Comparison of ENCODE assay signal across 8 cellular contexts in the genomic region with DNA sequence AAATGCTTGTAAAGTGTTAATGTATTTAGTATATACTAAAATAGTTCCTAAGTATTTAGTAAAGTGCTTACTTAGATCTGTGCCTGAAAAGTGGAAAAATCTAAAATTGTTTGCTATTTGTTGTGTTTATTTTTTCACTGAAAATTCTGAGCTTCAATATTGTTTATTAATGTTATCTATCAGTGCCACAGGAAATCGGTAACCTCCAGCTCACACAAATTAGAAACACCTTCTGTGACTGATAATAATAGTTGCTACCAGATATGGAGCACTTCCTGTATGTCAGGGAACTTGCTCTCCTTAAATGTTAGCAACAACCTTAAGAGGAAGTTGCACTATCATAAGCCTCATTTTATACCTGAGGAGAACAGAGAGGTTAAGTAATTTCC. TPM values are rescaled to one million over a fixed set of nuclear protein-coding genes. Genes with fewer than 3 reads are reported as not detected.
DNase-seq lines count a peak whose midpoint lies in the region; ATAC-seq and TF ChIP-seq lines count a peak whose summit lies in the region.
"Had no signal": no experiment of that assay in that cellular context is flagged by ENCODE, and none has a peak within 500 bp of the region (broad histone marks: within the 10 kb centered on the region; RNA-seq: fewer than 3 reads in every experiment).

No MANE protein-coding gene starts in this region.

- TF ChIP-seq CTCF in fibroblast of the aortic adventitia (IDR thresholded peaks at IDR 0.05; ENCODE audit: insufficient read depth, low read length): no peak
- no peak for TF ChIP-seq CTCF in gastrocnemius medialis (IDR thresholded peaks at IDR 0.05 in 4 of 5, conservative IDR thresholded peaks at IDR 0.05 in 1 of 5)

- DNase-seq in SKM-1 treated with dmso at 0.1 percent for 144 hours (lab: John Stamatoyannopoulos, UW; ENCODE audit: unreplicated experiment) (peak; percentile 42), fibroblast of the aortic adventitia (ENCODE audit: low read depth) (no peak), gastrocnemius medialis (no peak)
- DNase-seq in stimulated activated naive CD4-positive, alpha-beta T cell (lab: John Stamatoyannopoulos, UW): no peak
- no peak for DNase-seq in stimulated activated CD4-positive, alpha-beta T cell treated with anti-CD3 and anti-CD28 coated beads, Interleukin-2, amount 100 ng/mL, for 48 hours

- H3K9me3 ChIP-seq in gastrocnemius medialis: no peaks in the 10 kb centered on the region

- TF ChIP-seq POLR2A in gastrocnemius medialis (IDR thresholded peaks at IDR 0.05): no peak

- in situ Hi-C loops in gastrocnemius medialis (cut with MboI; ENCODE audit: low sequenced_read_pairs in 4 of 4): loop anchor here in 3 of 4 donors (25.0 kb wide), 2 partner anchors 309 to 484 kb away; no protein-coding TSS in a partner anchor

- intact Hi-C loops in gastrocnemius medialis (cut with DNase I; ENCODE audit: low total_unique reads): loop anchor here (1.0 to 5.0 kb wide), 5 partner anchors 18 to 272 kb away; a partner anchor contains a TSS

- H3K4me3 ChIP-seq in fibroblast of the aortic adventitia (ENCODE audit: low read depth, low read length) (peak overlapping the region; percentile 86), gastrocnemius medialis (peak overlapping the region; percentile 89 to 100 (median 96))

- no peaks in the 10 kb centered on the region for H3K27me3 ChIP-seq in gastrocnemius medialis

- peaks cover 16 to 22% of the 10 kb centered on the region in 2 donors for H3K4me1 ChIP-seq in gastrocnemius medialis

- peak overlapping the region; percentile 98 to 100 (median 99) for H3K27ac ChIP-seq in gastrocnemius medialis

- peaks cover 0 to 28% of the 10 kb centered on the region in 2 donors for H3K36me3 ChIP-seq in gastrocnemius medialis

- ATAC-seq in GM19328 (IDR thresholded peaks at IDR 0.05; ENCODE audit: unreplicated experiment): peak; percentile 22
- ATAC-seq in HG03039 (IDR thresholded peaks at IDR 0.05; ENCODE audit: unreplicated experiment): peak; percentile 29
- ATAC-seq in gastrocnemius medialis: peak; percentile 48 to 55

RNA-seq across cellular contexts. Expression of a gene that starts 0.7 kb away (rescaled TPM):
- total RNA-seq in fibroblast of the aortic adventitia (ENCODE audit: low replicate concordance): 104 and 107 TPM in 2 replicates
- total RNA-seq in gastrocnemius medialis: 100 to 1,000 TPM in 1 of 4 donors, 10 to 100 TPM in 3; 31.1 to 109 (median 60.1) TPM

RNA-seq across cellular contexts. Expression of a gene that starts 12.2 kb away (rescaled TPM):
- total RNA-seq in fibroblast of the aortic adventitia (ENCODE audit: low replicate concordance) (0.09 TPM in 1 of 2 replicates, not detected in the other), gastrocnemius medialis (1 to 10 TPM in 1 of 4 donors, not detected in 3; 1.1 TPM)
- total RNA-seq: dermis microvascular lymphatic vessel endothelial cell had no signal

RNA-seq across cellular contexts. Expression of a gene that starts 34.4 kb away (rescaled TPM):
- total RNA-seq in fibroblast of the aortic adventitia (ENCODE audit: low replicate concordance) (258 and 311 TPM in 2 replicates), gastrocnemius medialis (10 to 100 TPM; 14.9 to 29.7 (median 20.8) TPM)

RNA-seq across cellular contexts. Expression of a gene that starts 41.1 kb away (rescaled TPM):
- total RNA-seq in fibroblast of the aortic adventitia (ENCODE audit: low replicate concordance): 14.2 and 69.9 TPM in 2 replicates
- 100 to 1,000 TPM in 1 of 4 donors, 10 to 100 TPM in 3; 48.5 to 153 (median 89.0) TPM for total RNA-seq in gastrocnemius medialis

RNA-seq across cellular contexts. Expression of a gene that starts 48.1 kb away (rescaled TPM):
- total RNA-seq in fibroblast of the aortic adventitia (ENCODE audit: low replicate concordance): 48.7 and 101 TPM in 2 replicates
- 10 to 100 TPM; 37.7 to 83.3 (median 62.1) TPM for total RNA-seq in gastrocnemius medialis
